29 cellular contexts compared by ENCODE assay signal in genomic region chr1:169127305-169127704, GRCh38.
"Had no signal": no experiment of that assay in that cellular context is flagged by ENCODE, and none has a peak within 500 bp of the region (broad histone marks: within the 10 kb centered on the region; RNA-seq: fewer than 3 reads in every experiment).

No MANE protein-coding gene starts in this region.

- H3K27me3 ChIP-seq: breast epithelium had no signal

- H3K4me1 Mint-ChIP-seq: activated naive CD4-positive, alpha-beta T cell treated with anti-CD3 and anti-CD28 coated beads, Interleukin-2, amount 10 ng/mL, durations not matched to agents 7 days and 5 days; T-cell had no signal

- H3K9me3 ChIP-seq: breast epithelium had no signal

- H3K27ac ChIP-seq: breast epithelium, SK-N-MC, VCaP had no signal

- H3K9me3 Mint-ChIP-seq: activated CD8-positive, alpha-beta T cell treated with anti-CD3 and anti-CD28 coated beads for 36 hours; activated naive CD4-positive, alpha-beta T cell treated with anti-CD3 and anti-CD28 coated beads, Interleukin-2, amount 10 ng/mL, durations not matched to agents 7 days and 5 days; activated naive CD8-positive, alpha-beta T cell treated with anti-CD3 and anti-CD28 coated beads for 36 hours; activated T-cell treated with anti-CD3 and anti-CD28 coated beads, Interleukin-2, amount 50 U/mL, for 72 hours; activated T-helper 2 cell treated with anti-CD3 and anti-CD28 coated beads, Interferon-gamma antibody, Interleukin-2, Interleukin-4, amounts not matched to agents 10 μg/mL and 5 μg/mL and 100 μg/mL, durations not matched to agents 14 hours and 24 hours and 36 hours; T-cell had no signal

- ATAC-seq: activated CD4-positive, alpha-beta T cell treated with anti-CD3 and anti-CD28 coated beads for 36 hours; activated CD8-positive, alpha-beta T cell treated with anti-CD3 and anti-CD28 coated beads for 36 hours; activated T-cell treated with anti-CD3 and anti-CD28 coated beads, Interleukin-2, amount 50 U/mL, for 72 hours; Panc1; Right ventricle myocardium inferior; T-cell had no signal

- H3K27ac Mint-ChIP-seq: activated CD4-positive, alpha-beta T cell treated with anti-CD3 and anti-CD28 coated beads for 36 hours; activated CD8-positive, alpha-beta T cell treated with anti-CD3 and anti-CD28 coated beads for 36 hours; activated naive CD4-positive, alpha-beta T cell treated with anti-CD3 and anti-CD28 coated beads, Interleukin-2, amount 10 ng/mL, durations not matched to agents 7 days and 5 days; activated T-cell treated with anti-CD3 and anti-CD28 coated beads, Interleukin-2, amount 50 U/mL, for 72 hours; activated T-helper 2 cell treated with anti-CD3 and anti-CD28 coated beads, Interferon-gamma antibody, Interleukin-2, Interleukin-4, amounts not matched to agents 10 μg/mL and 5 μg/mL and 100 μg/mL, durations not matched to agents 14 hours and 24 hours and 36 hours; T-cell had no signal

- H3K36me3 Mint-ChIP-seq: activated naive CD4-positive, alpha-beta T cell treated with anti-CD3 and anti-CD28 coated beads, Interleukin-2, amount 10 ng/mL, durations not matched to agents 7 days and 5 days had no signal

- H3K27me3 Mint-ChIP-seq: activated CD4-positive, alpha-beta T cell treated with anti-CD3 and anti-CD28 coated beads for 36 hours; activated CD8-positive, alpha-beta T cell treated with anti-CD3 and anti-CD28 coated beads for 36 hours; activated naive CD4-positive, alpha-beta T cell treated with anti-CD3 and anti-CD28 coated beads, Interleukin-2, amount 10 ng/mL, durations not matched to agents 7 days and 5 days; activated naive CD8-positive, alpha-beta T cell treated with anti-CD3 and anti-CD28 coated beads for 36 hours; T-cell had no signal

- H3K4me3 Mint-ChIP-seq: activated CD4-positive, alpha-beta T cell treated with anti-CD3 and anti-CD28 coated beads for 36 hours; activated CD8-positive, alpha-beta T cell treated with anti-CD3 and anti-CD28 coated beads for 36 hours; activated naive CD4-positive, alpha-beta T cell treated with anti-CD3 and anti-CD28 coated beads, Interleukin-2, amount 10 ng/mL, durations not matched to agents 7 days and 5 days; activated naive CD8-positive, alpha-beta T cell treated with anti-CD3 and anti-CD28 coated beads for 36 hours; activated T-cell treated with anti-CD3 and anti-CD28 coated beads, Interleukin-2, amount 50 U/mL, for 72 hours; T-cell had no signal

- H3K36me3 ChIP-seq: breast epithelium had no signal

- H3K4me1 ChIP-seq: breast epithelium had no signal

- H3K4me3 ChIP-seq: breast epithelium, SK-N-MC had no signal

- DNase-seq: activated CD4-positive, alpha-beta T cell treated with anti-CD3 and anti-CD28 coated beads for 36 hours; activated CD4-positive, alpha-beta T cell treated with anti-CD3 and anti-CD28 coated beads, Interleukin-2, amount 50 U/mL, for 1 hour; activated CD4-positive, CD25-positive, alpha-beta regulatory T cell; activated CD8-positive, alpha-beta memory T cell treated with anti-CD3 and anti-CD28 coated beads, Interleukin-2, amount 50 U/mL, for 4 hours; activated CD8-positive, alpha-beta T cell treated with anti-CD3 and anti-CD28 coated beads for 36 hours; activated gamma-delta T cell treated with Interleukin-2 at 50 U/mL for 16 hours; activated naive CD4-positive, alpha-beta T cell treated with anti-CD3 and anti-CD28 coated beads, Interleukin-2, amount 10 ng/mL, durations not matched to agents 7 days and 5 days; activated naive CD8-positive, alpha-beta T cell treated with anti-CD3 and anti-CD28 coated beads for 36 hours; activated T-cell treated with anti-CD3 and anti-CD28 coated beads, Interleukin-2, amount 50 U/mL, for 72 hours; central memory CD4-positive, alpha-beta T cell; Kasumi-1; NCI-H1105 treated with DMSO at 0.1 percent for 48 hours; NCI-H1436 treated with DMSO at 0.1 percent for 48 hours; NCI-H187; NCI-H2081; NCI-H510A treated with DMSO at 0.1 percent for 48 hours; NCI-H69; NK-92 treated with Interleukin-12 subunit alpha and Interleukin-12 subunit beta, amount 100 ng/mL, for 24 hours; OCI-M1; RPMI8226; T-cell; T-helper 2 cell; T1000 had no signal
